24 cellular contexts compared by ENCODE assay signal in the genomic region with DNA sequence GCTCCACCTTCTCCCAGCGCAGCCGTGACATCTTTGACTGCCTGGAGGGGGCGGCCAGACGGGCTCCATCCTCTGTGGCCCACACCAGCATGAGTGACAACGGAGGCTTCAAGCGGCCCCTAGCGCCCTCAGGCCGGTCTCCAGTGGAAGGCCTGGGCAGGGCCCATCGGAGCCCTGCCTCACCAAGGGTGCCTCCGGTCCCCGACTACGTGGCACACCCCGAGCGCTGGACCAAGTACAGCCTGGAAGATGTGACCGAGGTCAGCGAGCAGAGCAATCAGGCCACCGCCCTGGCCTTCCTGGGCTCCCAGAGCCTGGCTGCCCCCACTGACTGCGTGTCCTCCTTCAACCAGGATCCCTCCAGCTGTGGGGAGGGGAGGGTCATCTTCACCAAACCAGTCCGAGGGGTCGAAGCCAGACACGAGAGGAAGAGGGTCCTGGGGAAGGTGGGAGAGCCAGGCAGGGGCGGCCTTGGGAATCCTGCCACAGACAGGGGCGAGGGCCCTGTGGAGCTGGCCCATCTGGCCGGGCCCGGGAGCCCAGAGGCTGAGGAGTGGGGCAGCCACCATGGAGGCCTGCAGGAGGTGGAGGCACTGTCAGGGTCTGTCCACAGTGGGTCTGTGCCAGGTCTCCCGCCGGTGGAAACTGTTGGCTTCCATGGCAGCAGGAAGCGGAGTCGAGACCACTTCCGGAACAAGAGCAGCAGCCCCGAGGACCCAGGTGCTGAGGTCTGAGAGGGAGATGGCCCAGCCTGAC. TPM values are rescaled to one million over a fixed set of nuclear protein-coding genes. Genes with fewer than 3 reads are reported as not detected.
DNase-seq lines count a peak whose midpoint lies in the region; ATAC-seq and TF ChIP-seq lines count a peak whose summit lies in the region.
"Had no signal": no experiment of that assay in that cellular context is flagged by ENCODE, and none has a peak within 500 bp of the region (broad histone marks: within the 10 kb centered on the region; RNA-seq: fewer than 3 reads in every experiment).

No MANE protein-coding gene starts in this region.

- POLR2A ChIA-PET in CD8-positive, alpha-beta T cell (lab: Charles Lee), result no interaction called here

- no peak for DNase-seq in CD4-positive, CD25-positive, alpha-beta regulatory T cell
- no peak for DNase-seq in CD8-positive, alpha-beta T cell
- DNase-seq in activated T-helper 1 cell treated with anti-CD3 and anti-CD28 coated beads, Interleukin-12 subunit alpha, Interleukin-12 subunit beta, Interleukin-2, Interleukin-4 antibody, amounts not matched to agents 30 ng/mL and 10 ng/mL and 1 ng/mL, durations not matched to agents 14 hours and 24 hours and 36 hours (ENCODE audit: low spot score), result no peak
- no peak for DNase-seq in naive B cell
- DNase-seq in upper lobe of right lung, result no peak
- DNase-seq: activated CD4-positive, CD25-positive, alpha-beta regulatory T cell; activated CD8-positive, alpha-beta memory T cell treated with anti-CD3 and anti-CD28 coated beads, Interleukin-2, amount 50 U/mL, for 4 hours; adrenal gland; esophagus squamous epithelium; GDM1; left ventricle myocardium superior; NCI-H1092; NCI-H2107; NCI-H526 treated with DMSO at 0.1 percent for 48 hours; stimulated activated CD8-positive, alpha-beta memory T cell treated with anti-CD3 and anti-CD28 coated beads, Interleukin-4, amount 100 ng/mL, for 48 hours; T-helper 1 cell had no signal

- H3K4me1 Mint-ChIP-seq in CD4-positive, CD25-positive, alpha-beta regulatory T cell, result peaks cover 0 to 26% (median 7%) of the 10 kb centered on the region in 4 donors
- H3K4me1 Mint-ChIP-seq in CD8-positive, alpha-beta T cell (ENCODE audit: low read depth), result peaks cover 19% of the 10 kb centered on the region
- no peaks in the 10 kb centered on the region for H3K4me1 Mint-ChIP-seq in activated T-helper 1 cell treated with anti-CD3 and anti-CD28 coated beads, Interleukin-12 subunit alpha, Interleukin-12 subunit beta, Interleukin-2, Interleukin-4 antibody, amounts not matched to agents 30 ng/mL and 10 ng/mL and 1 ng/mL, durations not matched to agents 14 hours and 24 hours and 36 hours (ENCODE audit: low read depth)
- H3K4me1 Mint-ChIP-seq in naive B cell, result peaks cover 14 to 39% (median 22%) of the 10 kb centered on the region in 3 donors

- peak overlapping the region; percentile 27 to 91 (median 64) for H3K4me3 Mint-ChIP-seq in CD4-positive, CD25-positive, alpha-beta regulatory T cell
- H3K4me3 Mint-ChIP-seq in CD8-positive, alpha-beta T cell, result peak overlapping the region; percentile 58
- H3K4me3 Mint-ChIP-seq in activated T-helper 1 cell treated with anti-CD3 and anti-CD28 coated beads, Interleukin-12 subunit alpha, Interleukin-12 subunit beta, Interleukin-2, Interleukin-4 antibody, amounts not matched to agents 30 ng/mL and 10 ng/mL and 1 ng/mL, durations not matched to agents 14 hours and 24 hours and 36 hours, result peak overlapping the region; percentile 92
- H3K4me3 Mint-ChIP-seq in naive B cell, result peak overlapping the region in 5 of 8 donors; percentile 8 to 93 (median 32)

- intact Hi-C loops in CD8-positive, alpha-beta T cell (cut with DNase I, micrococcal nuclease), result loop anchor here (5.0 kb wide), 3 partner anchors 609 to 974 kb away; partner anchors contain the start of genes CTSD (in 1 of the 2) and ZNF195 (in 1 of the 2)
- intact Hi-C loops in activated T-helper 1 cell treated with anti-CD3 and anti-CD28 coated beads, Interleukin-12 subunit alpha, Interleukin-12 subunit beta, Interleukin-2, Interleukin-4 antibody, amounts not matched to agents 30 ng/mL and 10 ng/mL and 1 ng/mL, durations not matched to agents 14 hours and 24 hours and 36 hours (cut with micrococcal nuclease), result loop anchor here (5.0 kb wide), 1 partner anchor 551 kb away; the partner anchor contains the start of gene LSP1
- intact Hi-C loops in upper lobe of right lung (cut with DNase I), result no loop called here

- H3K27me3 Mint-ChIP-seq in CD4-positive, CD25-positive, alpha-beta regulatory T cell, result no peaks in the 10 kb centered on the region
- H3K27me3 Mint-ChIP-seq in CD8-positive, alpha-beta T cell (ENCODE audit: low read depth), result no peaks in the 10 kb centered on the region
- H3K27me3 Mint-ChIP-seq in activated T-helper 1 cell treated with anti-CD3 and anti-CD28 coated beads, Interleukin-12 subunit alpha, Interleukin-12 subunit beta, Interleukin-2, Interleukin-4 antibody, amounts not matched to agents 30 ng/mL and 10 ng/mL and 1 ng/mL, durations not matched to agents 14 hours and 24 hours and 36 hours (ENCODE audit: insufficient read depth), result no peaks in the 10 kb centered on the region
- H3K27me3 Mint-ChIP-seq in naive B cell, result no peaks in the 10 kb centered on the region

- H3K27me3 ChIP-seq in CD4-positive, CD25-positive, alpha-beta regulatory T cell (ENCODE audit: control insufficient read depth, insufficient read depth, low read length), result no peaks in the 10 kb centered on the region
- no peaks in the 10 kb centered on the region for H3K27me3 ChIP-seq in CD8-positive, alpha-beta T cell (ENCODE audit: insufficient read depth, low read length)
- H3K27me3 ChIP-seq in upper lobe of right lung, result no peaks in the 10 kb centered on the region
- H3K27me3 ChIP-seq: adrenal gland, suprapubic skin had no signal

- H3K36me3 Mint-ChIP-seq in CD4-positive, CD25-positive, alpha-beta regulatory T cell, result no peaks in the 10 kb centered on the region
- peaks cover 23% of the 10 kb centered on the region for H3K36me3 Mint-ChIP-seq in CD8-positive, alpha-beta T cell
- peaks cover 6% of the 10 kb centered on the region for H3K36me3 Mint-ChIP-seq in activated T-helper 1 cell treated with anti-CD3 and anti-CD28 coated beads, Interleukin-12 subunit alpha, Interleukin-12 subunit beta, Interleukin-2, Interleukin-4 antibody, amounts not matched to agents 30 ng/mL and 10 ng/mL and 1 ng/mL, durations not matched to agents 14 hours and 24 hours and 36 hours (ENCODE audit: low read depth)
- no peaks in the 10 kb centered on the region for H3K36me3 Mint-ChIP-seq in naive B cell

- CTCF ChIA-PET in CD8-positive, alpha-beta T cell (lab: Charles Lee), result interaction anchor here (1.1 to 7.6 kb wide), 4 partner anchors 18 to 208 kb away, joined by 3 to 42 read pairs (median 11); partner anchors contain the start of genes C11orf21 and TSPAN32

- H3K27ac ChIP-seq in CD4-positive, CD25-positive, alpha-beta regulatory T cell (ENCODE audit: insufficient read depth, low read length, poor library complexity, severe bottlenecking), result no peak overlapping the region
- no peak overlapping the region for H3K27ac ChIP-seq in CD8-positive, alpha-beta T cell (ENCODE audit: low read depth, low read length)
- no peak overlapping the region for H3K27ac ChIP-seq in upper lobe of right lung
- H3K27ac ChIP-seq: adrenal gland, esophagus squamous epithelium, prostate gland, suprapubic skin had no signal

- H3K27ac Mint-ChIP-seq in CD4-positive, CD25-positive, alpha-beta regulatory T cell, result no peak overlapping the region
- H3K27ac Mint-ChIP-seq in CD8-positive, alpha-beta T cell, result no peak overlapping the region
- H3K27ac Mint-ChIP-seq in activated T-helper 1 cell treated with anti-CD3 and anti-CD28 coated beads, Interleukin-12 subunit alpha, Interleukin-12 subunit beta, Interleukin-2, Interleukin-4 antibody, amounts not matched to agents 30 ng/mL and 10 ng/mL and 1 ng/mL, durations not matched to agents 14 hours and 24 hours and 36 hours, result no peak overlapping the region
- peak overlapping the region in 2 of 6 donors; percentile 24 to 56 for H3K27ac Mint-ChIP-seq in naive B cell

- no peak for TF ChIP-seq CTCF in CD8-positive, alpha-beta T cell (IDR thresholded peaks at IDR 0.05)
- no peak for TF ChIP-seq CTCF in upper lobe of right lung (IDR thresholded peaks at IDR 0.05)

- no peak for ATAC-seq in CD4-positive, CD25-positive, alpha-beta regulatory T cell (ENCODE audit: low read depth in 2 of 2)
- ATAC-seq in CD8-positive, alpha-beta T cell, result no peak
- ATAC-seq in naive B cell (ENCODE audit: low read depth in 2 of 2), result no peak
- ATAC-seq in GM18870 (IDR thresholded peaks at IDR 0.05; ENCODE audit: unreplicated experiment), result no peak
- ATAC-seq in HG02610 (IDR thresholded peaks at IDR 0.05; ENCODE audit: unreplicated experiment), result no peak
- ATAC-seq in upper lobe of right lung, result no peak
- ATAC-seq: left ventricle myocardium superior, Right ventricle myocardium inferior had no signal

- H3K4me1 ChIP-seq in CD4-positive, CD25-positive, alpha-beta regulatory T cell (ENCODE audit: control insufficient read depth, insufficient read depth, low read length, poor library complexity, severe bottlenecking), result peaks cover 21% of the 10 kb centered on the region
- H3K4me1 ChIP-seq in CD8-positive, alpha-beta T cell (ENCODE audit: insufficient read depth, low read length), result peaks cover 24% of the 10 kb centered on the region
- peaks cover 21% of the 10 kb centered on the region for H3K4me1 ChIP-seq in upper lobe of right lung

- H3K9me3 ChIP-seq in CD4-positive, CD25-positive, alpha-beta regulatory T cell (ENCODE audit: control insufficient read depth in 2 of 2, low read length in 2 of 2), result no peaks in the 10 kb centered on the region
- no peaks in the 10 kb centered on the region for H3K9me3 ChIP-seq in CD8-positive, alpha-beta T cell (ENCODE audit: low read length)
- H3K9me3 ChIP-seq in upper lobe of right lung, result no peaks in the 10 kb centered on the region
- H3K9me3 ChIP-seq: adrenal gland, esophagus squamous epithelium, prostate gland, suprapubic skin had no signal

- H3K36me3 ChIP-seq in CD4-positive, CD25-positive, alpha-beta regulatory T cell (ENCODE audit: control insufficient read depth, insufficient read depth, low read length), result peaks cover 21% of the 10 kb centered on the region
- H3K36me3 ChIP-seq in CD8-positive, alpha-beta T cell (ENCODE audit: insufficient read depth, low read length), result peaks cover 19% of the 10 kb centered on the region
- H3K36me3 ChIP-seq in upper lobe of right lung, result peaks cover 21% of the 10 kb centered on the region

- H3K9me3 Mint-ChIP-seq in CD4-positive, CD25-positive, alpha-beta regulatory T cell, result no peaks in the 10 kb centered on the region
- no peaks in the 10 kb centered on the region for H3K9me3 Mint-ChIP-seq in CD8-positive, alpha-beta T cell
- no peaks in the 10 kb centered on the region for H3K9me3 Mint-ChIP-seq in activated T-helper 1 cell treated with anti-CD3 and anti-CD28 coated beads, Interleukin-12 subunit alpha, Interleukin-12 subunit beta, Interleukin-2, Interleukin-4 antibody, amounts not matched to agents 30 ng/mL and 10 ng/mL and 1 ng/mL, durations not matched to agents 14 hours and 24 hours and 36 hours
- H3K9me3 Mint-ChIP-seq in naive B cell, result no peaks in the 10 kb centered on the region

- no peak overlapping the region for H3K4me3 ChIP-seq in CD4-positive, CD25-positive, alpha-beta regulatory T cell (ENCODE audit: low read depth, low read length)
- no peak overlapping the region for H3K4me3 ChIP-seq in CD8-positive, alpha-beta T cell (ENCODE audit: low read depth, low read length)
- no peak overlapping the region for H3K4me3 ChIP-seq in upper lobe of right lung
- H3K4me3 ChIP-seq: adrenal gland, esophagus squamous epithelium, prostate gland, smooth muscle cell had no signal

RNA-seq across cellular contexts. Expression of gene TSSC4, which starts 2.5 kb away (rescaled TPM):
- total RNA-seq in CD4-positive, CD25-positive, alpha-beta regulatory T cell, result 59.6 TPM
- polyA plus RNA-seq in CD4-positive, CD25-positive, alpha-beta regulatory T cell, result 10 to 100 TPM; 68.5 to 97.4 (median 76.9) TPM
- 10 to 100 TPM; 48.8 to 49.5 TPM for total RNA-seq in CD8-positive, alpha-beta T cell
- total RNA-seq in activated T-helper 1 cell treated with anti-CD3 and anti-CD28 coated beads, Interleukin-12 subunit alpha, Interleukin-12 subunit beta, Interleukin-2, Interleukin-4 antibody, amounts not matched to agents 30 ng/mL and 10 ng/mL and 1 ng/mL, durations not matched to agents 14 hours and 24 hours and 36 hours, result 70.8 and 76.4 TPM in 2 replicates
- polyA plus RNA-seq in naive B cell (ENCODE audit: low read depth in 6 of 6), result 10 to 100 TPM; 54.7 to 76.0 (median 67.9) TPM
- total RNA-seq in upper lobe of right lung, result 40.6 TPM

RNA-seq across cellular contexts. Expression of gene CD81, which starts 26.0 kb away (rescaled TPM):
- total RNA-seq in CD4-positive, CD25-positive, alpha-beta regulatory T cell, result 156 TPM
- polyA plus RNA-seq in CD4-positive, CD25-positive, alpha-beta regulatory T cell, result 10 to 100 TPM; 13.2 to 35.4 (median 16.2) TPM
- total RNA-seq in CD8-positive, alpha-beta T cell, result 100 to 1,000 TPM; 165 to 166 TPM
- 236 and 247 TPM in 2 replicates for total RNA-seq in activated T-helper 1 cell treated with anti-CD3 and anti-CD28 coated beads, Interleukin-12 subunit alpha, Interleukin-12 subunit beta, Interleukin-2, Interleukin-4 antibody, amounts not matched to agents 30 ng/mL and 10 ng/mL and 1 ng/mL, durations not matched to agents 14 hours and 24 hours and 36 hours
- 100 to 1,000 TPM; 110 to 279 (median 240) TPM for polyA plus RNA-seq in naive B cell (ENCODE audit: low read depth in 6 of 6)
- 801 TPM for total RNA-seq in upper lobe of right lung

RNA-seq across cellular contexts. Expression of gene TRPM5, which starts 41.2 kb away (rescaled TPM):
- 0.17 TPM for total RNA-seq in CD4-positive, CD25-positive, alpha-beta regulatory T cell
- polyA plus RNA-seq in CD4-positive, CD25-positive, alpha-beta regulatory T cell, result not detected
- total RNA-seq in CD8-positive, alpha-beta T cell, result under 1 TPM; 0.60 to 0.64 TPM
- not detected in 2 replicates for total RNA-seq in activated T-helper 1 cell treated with anti-CD3 and anti-CD28 coated beads, Interleukin-12 subunit alpha, Interleukin-12 subunit beta, Interleukin-2, Interleukin-4 antibody, amounts not matched to agents 30 ng/mL and 10 ng/mL and 1 ng/mL, durations not matched to agents 14 hours and 24 hours and 36 hours
- not detected for polyA plus RNA-seq in naive B cell (ENCODE audit: low read depth in 6 of 6)
- total RNA-seq in upper lobe of right lung, result not detected
- total RNA-seq: cardiac septum, esophagus squamous epithelium, glomerular endothelial cell, left ventricle myocardium superior, Right ventricle myocardium inferior, smooth muscle cell had no signal
- polyA plus RNA-seq: smooth muscle cell had no signal

RNA-seq across cellular contexts. Expression of gene KCNQ1, which starts 41.7 kb away (rescaled TPM):
- 13.4 TPM for total RNA-seq in CD4-positive, CD25-positive, alpha-beta regulatory T cell
- polyA plus RNA-seq in CD4-positive, CD25-positive, alpha-beta regulatory T cell, result 1 to 10 TPM; 5.5 to 7.9 (median 6.4) TPM
- 10 to 100 TPM; 24.9 to 25.7 TPM for total RNA-seq in CD8-positive, alpha-beta T cell
- total RNA-seq in activated T-helper 1 cell treated with anti-CD3 and anti-CD28 coated beads, Interleukin-12 subunit alpha, Interleukin-12 subunit beta, Interleukin-2, Interleukin-4 antibody, amounts not matched to agents 30 ng/mL and 10 ng/mL and 1 ng/mL, durations not matched to agents 14 hours and 24 hours and 36 hours, result 5.3 and 6.4 TPM in 2 replicates
- polyA plus RNA-seq in naive B cell (ENCODE audit: low read depth in 6 of 6), result 10 to 100 TPM in 3 of 6 donors, 1 to 10 TPM in 3; 9.3 to 22.6 (median 10.3) TPM
- 52.9 TPM for total RNA-seq in upper lobe of right lung

Comparison
In these comparisons a context has a peak if more than half of its experiments do, and no peak if none do; other contexts are left out.
1. H3K4me3 Mint-ChIP-seq: peak in every context shown above with its lines; median percentile 92 in activated T-helper 1 cell treated with anti-CD3 and anti-CD28 coated beads, Interleukin-12 subunit alpha, Interleukin-12 subunit beta, Interleukin-2, Interleukin-4 antibody, amounts not matched to agents 30 ng/mL and 10 ng/mL and 1 ng/mL, durations not matched to agents 14 hours and 24 hours and 36 hours; 64 in CD4-positive, CD25-positive, alpha-beta regulatory T cell; 58 in CD8-positive, alpha-beta T cell; 32 in naive B cell.